12 cellular contexts compared by ENCODE assay signal in genomic region chr2:201978333-201978732, GRCh38. TPM values are rescaled to one million over a fixed set of nuclear protein-coding genes. Genes with fewer than 3 reads are reported as not detected.
DNase-seq lines count a peak whose midpoint lies in the region; ATAC-seq, FAIRE-seq and TF ChIP-seq lines count a peak whose summit lies in the region.
"Had no signal": no experiment of that assay in that cellular context is flagged by ENCODE, and none has a peak within 500 bp of the region (broad histone marks: within the 10 kb centered on the region; RNA-seq: fewer than 3 reads in every experiment).

No MANE protein-coding gene starts in this region.

- peaks cover 4% of the 10 kb centered on the region for H3K27me3 Mint-ChIP-seq in nephron (ENCODE audit: low read depth)

- TF ChIP-seq CTCF in GM12864 (IDR thresholded peaks at IDR 0.05; ENCODE audit: low read depth, low read length, missing control alignments), result no peak
- TF ChIP-seq CTCF in bronchial epithelial cell (IDR thresholded peaks at IDR 0.05; ENCODE audit: insufficient read depth, low read length, severe bottlenecking), result no peak
- TF ChIP-seq CTCF in nephron (IDR thresholded peaks at IDR 0.05; ENCODE audit: unreplicated experiment in 3 of 3), result no peak

- H3K4me3 Mint-ChIP-seq in nephron, result peak overlapping the region in 1 of 3 experiments; percentile 24

- no peak overlapping the region; the same call in 1 of the 2 replicates for H3K4me3 ChIP-seq in GM12864 (ENCODE audit: low read depth, low read length)
- no peak overlapping the region for H3K4me3 ChIP-seq in bronchial epithelial cell (ENCODE audit: low read depth, low read length)

- peaks cover 56% of the 10 kb centered on the region for H3K4me1 Mint-ChIP-seq in nephron

- H3K36me3 Mint-ChIP-seq in nephron (ENCODE audit: low read depth), result no peaks in the 10 kb centered on the region

- H3K27ac Mint-ChIP-seq in nephron, result peak overlapping the region in 2 of 3 experiments; percentile 80 to 93

- peak; percentile 64 for FAIRE-seq in bronchial epithelial cell (lab: Jason Lieb, UNC)

- H3K9me3 Mint-ChIP-seq in nephron, result no peaks in the 10 kb centered on the region

- DNase-seq in GM12864 (ENCODE audit: low read depth) (peak; percentile 52), bronchial epithelial cell (ENCODE audit: low read depth) (no peak), C1 segment of cervical spinal cord (lab: John Stamatoyannopoulos, UW) (no peak), SHP77 treated with DMSO at 0.1 percent for 48 hours (lab: John Stamatoyannopoulos, UW) (no peak), GDM1 (lab: John Stamatoyannopoulos, UW) (no peak)
- DNase-seq: DMS53, H7, IMR-90, KBM-7 had no signal

- ATAC-seq in HG03442 (IDR thresholded peaks at IDR 0.05; ENCODE audit: unreplicated experiment) (peak; percentile 30), HG03139 (IDR thresholded peaks at IDR 0.05; ENCODE audit: unreplicated experiment) (no peak)

- no peaks in the 10 kb centered on the region for H3K36me3 ChIP-seq in bronchial epithelial cell (ENCODE audit: control insufficient read depth, insufficient read depth, low read length)

- no peaks in the 10 kb centered on the region for H3K27me3 ChIP-seq in bronchial epithelial cell (ENCODE audit: control insufficient read depth, insufficient read depth, low read length)

RNA-seq across cellular contexts. Expression of gene FZD7, which starts 55.3 kb away (rescaled TPM):
- total RNA-seq in bronchial epithelial cell, result 1.8 and 2.3 TPM in 2 replicates
